In the genomic region with DNA sequence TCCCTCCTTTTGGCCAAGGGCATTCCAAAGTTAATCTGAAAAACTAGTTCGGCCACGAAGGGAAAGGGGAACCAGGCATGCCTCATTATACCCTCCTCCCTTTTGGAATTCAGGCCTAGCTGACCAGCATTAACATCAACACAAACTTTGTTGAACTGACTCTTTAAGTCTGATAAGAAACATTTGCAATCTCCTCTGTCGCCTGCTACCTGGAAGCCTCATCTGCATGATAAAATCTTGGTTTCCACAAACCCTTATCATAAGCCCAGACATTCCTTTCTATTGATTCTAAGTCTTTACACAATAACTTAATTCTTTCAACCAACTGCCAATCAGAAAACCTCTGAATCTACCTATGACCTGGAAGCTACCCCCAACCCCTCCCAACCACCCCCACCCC, we compare ENCODE assay signal across 17 cellular contexts. TPM values are rescaled to one million over a fixed set of nuclear protein-coding genes. Genes with fewer than 3 reads are reported as not detected.
A peak's percentile ranks its signal among the peaks of the same experiment; 100 is the strongest.
DNase-seq lines count a peak whose midpoint lies in the region; ATAC-seq and TF ChIP-seq lines count a peak whose summit lies in the region.
"Had no signal": no experiment of that assay in that cellular context is flagged by ENCODE, and none has a peak within 500 bp of the region (broad histone marks: within the 10 kb centered on the region; RNA-seq: fewer than 3 reads in every experiment).

No MANE protein-coding gene starts in this region.

- peak overlapping the region; percentile 10 for H3K4me2 ChIP-seq in parathyroid adenoma (ENCODE audit: low read length)
- H3K4me2 ChIP-seq: A549 had no signal

- H3K9me3 Mint-ChIP-seq in T-helper 2 cell treated with Interferon-gamma antibody and Interleukin-4, amounts not matched to agents 5 μg/mL and 100 μg/mL, for 36 hours: no peaks in the 10 kb centered on the region
- no peaks in the 10 kb centered on the region for H3K9me3 Mint-ChIP-seq in effector memory CD8-positive, alpha-beta T cell
- H3K9me3 Mint-ChIP-seq: CD4-positive, alpha-beta T cell had no signal

- TF ChIP-seq EP300 in transverse colon (IDR thresholded peaks at IDR 0.05; ENCODE audit: low read depth): no peak

- H3K79me2 ChIP-seq in parathyroid adenoma: peaks cover 2% of the 10 kb centered on the region

- no peak overlapping the region for H3K27ac Mint-ChIP-seq in T-helper 2 cell treated with Interferon-gamma antibody and Interleukin-4, amounts not matched to agents 5 μg/mL and 100 μg/mL, for 36 hours
- peak overlapping the region; percentile 11 to 38 for H3K27ac Mint-ChIP-seq in effector memory CD8-positive, alpha-beta T cell
- H3K27ac Mint-ChIP-seq: CD4-positive, alpha-beta T cell had no signal

- TF ChIP-seq CTCF in parathyroid adenoma (IDR thresholded peaks at IDR 0.05) (no peak), transverse colon (IDR thresholded peaks at IDR 0.05) (no peak), uterus (IDR thresholded peaks at IDR 0.05) (no peak)

- intact Hi-C loops in transverse colon (cut with DNase I; ENCODE audit: low total_unique reads): no loop called here
- intact Hi-C loops in uterus (cut with DNase I; ENCODE audit: low total_unique reads): no loop called here

- in situ Hi-C loops in transverse colon (cut with MboI; ENCODE audit: low pct_ligation_motif_present in 1 of 4, low pct_unique_long_range_greater_than_20kb in 1 of 4, low sequenced_read_pairs in 3 of 4): loop anchor here in 1 of 4 donors (25.0 kb wide), 1 partner anchor 350 kb away; no protein-coding TSS in a partner anchor

- TF ChIP-seq POLR2A in transverse colon (IDR thresholded peaks at IDR 0.05) (no peak), uterus (IDR thresholded peaks at IDR 0.05) (no peak)

- no peak overlapping the region for H3K4me3 ChIP-seq in parathyroid adenoma (ENCODE audit: low read depth, low read length)
- no peak overlapping the region for H3K4me3 ChIP-seq in transverse colon
- H3K4me3 ChIP-seq in uterus: no peak overlapping the region
- H3K4me3 ChIP-seq: A549, GM23248 had no signal

- peaks cover 11% of the 10 kb centered on the region for H3K4me1 Mint-ChIP-seq in T-helper 2 cell treated with Interferon-gamma antibody and Interleukin-4, amounts not matched to agents 5 μg/mL and 100 μg/mL, for 36 hours (ENCODE audit: low read depth)
- H3K4me1 Mint-ChIP-seq in effector memory CD8-positive, alpha-beta T cell (ENCODE audit: low read depth in 2 of 2): no peaks in the 10 kb centered on the region

- H3K4me3 Mint-ChIP-seq in T-helper 2 cell treated with Interferon-gamma antibody and Interleukin-4, amounts not matched to agents 5 μg/mL and 100 μg/mL, for 36 hours: peak overlapping the region; percentile 8
- H3K4me3 Mint-ChIP-seq in effector memory CD8-positive, alpha-beta T cell: no peak overlapping the region
- H3K4me3 Mint-ChIP-seq: CD4-positive, alpha-beta T cell had no signal

- H3K27ac ChIP-seq in parathyroid adenoma: peak overlapping the region; percentile 74
- H3K27ac ChIP-seq in transverse colon: no peak overlapping the region
- H3K27ac ChIP-seq in uterus: no peak overlapping the region
- H3K27ac ChIP-seq: 22Rv1, A549, C4-2B, GM23248 had no signal

- H3K9ac ChIP-seq in parathyroid adenoma: no peak overlapping the region
- H3K9ac ChIP-seq: GM23248 had no signal

- H3K4me1 ChIP-seq in parathyroid adenoma (no peaks in the 10 kb centered on the region), transverse colon (no peaks in the 10 kb centered on the region), uterus (no peaks in the 10 kb centered on the region)
- H3K4me1 ChIP-seq: A549 had no signal

- no peaks in the 10 kb centered on the region for H3K9me3 ChIP-seq in parathyroid adenoma (ENCODE audit: control insufficient read depth, low read length)
- H3K9me3 ChIP-seq in transverse colon: no peaks in the 10 kb centered on the region
- no peaks in the 10 kb centered on the region for H3K9me3 ChIP-seq in uterus
- H3K9me3 ChIP-seq: A549 had no signal

- H3K36me3 ChIP-seq in parathyroid adenoma (ENCODE audit: control insufficient read depth, insufficient read depth, low read length) (no peaks in the 10 kb centered on the region), transverse colon (peaks cover 0 to 17% (median 6%) of the 10 kb centered on the region in 4 donors), uterus (no peaks in the 10 kb centered on the region)

- no peak for ATAC-seq in effector memory CD8-positive, alpha-beta T cell (replicated peaks)
- ATAC-seq: A549 had no signal

- H2AFZ ChIP-seq in parathyroid adenoma: peak overlapping the region; percentile 54
- H2AFZ ChIP-seq: GM23248 had no signal

- peaks cover 38% of the 10 kb centered on the region for H3K36me3 Mint-ChIP-seq in T-helper 2 cell treated with Interferon-gamma antibody and Interleukin-4, amounts not matched to agents 5 μg/mL and 100 μg/mL, for 36 hours (ENCODE audit: low read depth)
- H3K36me3 Mint-ChIP-seq in effector memory CD8-positive, alpha-beta T cell (ENCODE audit: insufficient read depth): peaks cover 37% of the 10 kb centered on the region

- H3K27me3 ChIP-seq in parathyroid adenoma (ENCODE audit: control insufficient read depth, insufficient read depth, low read length) (no peaks in the 10 kb centered on the region), transverse colon (no peaks in the 10 kb centered on the region), uterus (no peaks in the 10 kb centered on the region)

- WGBS in transverse colon (ENCODE audit: low coverage in 1 of 2), 2 donors: 96 to 99% methylated on average over 3 of the region's 3 CpGs

- no peak for DNase-seq in T-helper 2 cell treated with Interferon-gamma antibody and Interleukin-4, amounts not matched to agents 5 μg/mL and 100 μg/mL, for 36 hours (ENCODE audit: low spot score)
- DNase-seq in T-helper 2 cell (no peak), GOT3 (lab: John Stamatoyannopoulos, UW) (no peak), transverse colon (no peak), uterus (no peak)
- no peak for DNase-seq in effector memory CD8-positive, alpha-beta T cell
- DNase-seq: AML-193; CD4-positive, alpha-beta T cell; DMS153; DMS79; GF-D8; GM23248; HCEC 1CT had no signal

- no peaks in the 10 kb centered on the region for H3K27me3 Mint-ChIP-seq in T-helper 2 cell treated with Interferon-gamma antibody and Interleukin-4, amounts not matched to agents 5 μg/mL and 100 μg/mL, for 36 hours (ENCODE audit: low read depth)
- no peaks in the 10 kb centered on the region for H3K27me3 Mint-ChIP-seq in effector memory CD8-positive, alpha-beta T cell
- H3K27me3 Mint-ChIP-seq: CD4-positive, alpha-beta T cell had no signal

RNA-seq across cellular contexts. Expression of a gene that starts 11.4 kb away (rescaled TPM):
- total RNA-seq in transverse colon (1 to 10 TPM; 1.8 to 8.1 (median 6.9) TPM), uterus (100 to 1,000 TPM in 1 of 4 donors, 10 to 100 TPM in 3; 30.0 to 106 (median 51.1) TPM)

RNA-seq across cellular contexts. Expression of a gene that starts 19.5 kb away (rescaled TPM):
- 1 to 10 TPM in 2 of 4 donors, not detected in 2; 1.1 TPM for total RNA-seq in transverse colon
- total RNA-seq in uterus: 1 to 10 TPM in 1 of 4 donors, under 1 TPM in 1, not detected in 2; 0.46 to 1.1 TPM
- total RNA-seq: GM23248 had no signal
